Comparison of ENCODE assay signal across 27 cellular contexts in the genomic region with DNA sequence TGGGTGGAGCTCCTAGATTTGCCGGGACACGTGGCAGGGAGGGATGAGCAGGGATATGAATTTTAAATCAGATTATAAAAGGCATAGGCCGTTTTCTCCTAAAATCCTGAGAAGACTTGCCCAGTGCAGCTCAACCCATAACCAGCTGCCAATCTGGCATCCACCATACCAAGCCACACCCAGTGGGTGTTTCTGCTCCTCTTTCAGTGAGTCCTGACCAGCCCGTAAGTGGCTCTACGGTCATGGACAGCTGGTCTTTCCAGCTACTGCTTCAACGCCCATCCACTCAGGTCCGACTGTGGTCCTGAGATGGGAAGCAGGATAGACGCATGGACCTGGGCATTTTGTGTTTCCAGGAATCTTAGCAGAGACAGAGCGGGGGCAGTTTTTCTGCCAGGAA.
"Had no signal": no experiment of that assay in that cellular context is flagged by ENCODE, and none has a peak within 500 bp of the region (broad histone marks: within the 10 kb centered on the region; RNA-seq: fewer than 3 reads in every experiment).

No MANE protein-coding gene starts in this region.

- H3K9ac ChIP-seq: parathyroid adenoma had no signal

- H3K4me3 ChIP-seq: coronary artery, gastroesophageal sphincter, heart left ventricle, hepatocyte, left lung, prostate gland, right atrium auricular region, sigmoid colon, skin epidermis, spleen, testis, tibial nerve, upper lobe of right lung, vagina had no signal

- H3K36me3 ChIP-seq: gastroesophageal sphincter, heart left ventricle, left lung, prostate gland, right atrium auricular region, sigmoid colon, spleen, tibial nerve, upper lobe of right lung, vagina had no signal

- H2AFZ ChIP-seq: hepatocyte, parathyroid adenoma had no signal

- H3K4me2 ChIP-seq: hepatocyte had no signal

- ATAC-seq: gastroesophageal sphincter; heart left ventricle; left lung; natural killer cell treated with Interleukin-12 subunit alpha and Interleukin-12 subunit beta and Interleukin-15 and Interleukin-18, amount 100 ng/mL, for 72 hours; stimulated activated memory B cell treated with anti-CD40 and anti-IgM and Interleukin-4, amounts not matched to agents 10 μg/mL and 1 μg/mL and 100 μg/mL, for 72 hours; stimulated activated naive CD8-positive, alpha-beta T cell treated with anti-CD3 and anti-CD28 coated beads, Interleukin-15, Interleukin-2, amounts not matched to agents 100 U/mL and 50 U/mL, for 24 hours; upper lobe of right lung had no signal

- DNase-seq: dermis blood vessel endothelial cell; effector memory CD4-positive, alpha-beta T cell; erythroblast; foreskin fibroblast; heart left ventricle; left cardiac atrium; left lung; mesenchymal stem cell; naive B cell; sigmoid colon; spleen; stimulated activated CD4-positive, alpha-beta T cell treated with anti-CD3 and anti-CD28 coated beads, Interleukin-4, amount 100 ng/mL, for 4 hours; stimulated activated naive CD8-positive, alpha-beta T cell treated with anti-CD3 and anti-CD28 coated beads, Interleukin-15, Interleukin-2, amounts not matched to agents 100 U/mL and 50 U/mL, for 24 hours; substantia nigra; testis; upper lobe of right lung had no signal

- H3K27me3 ChIP-seq: gastroesophageal sphincter, heart left ventricle, hepatocyte, left lung, right atrium auricular region, sigmoid colon, testis, tibial nerve, upper lobe of right lung, vagina had no signal

- H3K9me3 ChIP-seq: gastroesophageal sphincter, left lung, prostate gland, right atrium auricular region, sigmoid colon, spleen, testis, tibial nerve, upper lobe of right lung, vagina had no signal

- H3K4me1 ChIP-seq: left lung, parathyroid adenoma, prostate gland, spleen, testis, upper lobe of right lung had no signal

- H3K27ac ChIP-seq: hepatocyte, left lung, parathyroid adenoma, prostate gland, spleen, testis, upper lobe of right lung, vagina had no signal
